ENCODE assay signal across 31 cellular contexts in the genomic region with DNA sequence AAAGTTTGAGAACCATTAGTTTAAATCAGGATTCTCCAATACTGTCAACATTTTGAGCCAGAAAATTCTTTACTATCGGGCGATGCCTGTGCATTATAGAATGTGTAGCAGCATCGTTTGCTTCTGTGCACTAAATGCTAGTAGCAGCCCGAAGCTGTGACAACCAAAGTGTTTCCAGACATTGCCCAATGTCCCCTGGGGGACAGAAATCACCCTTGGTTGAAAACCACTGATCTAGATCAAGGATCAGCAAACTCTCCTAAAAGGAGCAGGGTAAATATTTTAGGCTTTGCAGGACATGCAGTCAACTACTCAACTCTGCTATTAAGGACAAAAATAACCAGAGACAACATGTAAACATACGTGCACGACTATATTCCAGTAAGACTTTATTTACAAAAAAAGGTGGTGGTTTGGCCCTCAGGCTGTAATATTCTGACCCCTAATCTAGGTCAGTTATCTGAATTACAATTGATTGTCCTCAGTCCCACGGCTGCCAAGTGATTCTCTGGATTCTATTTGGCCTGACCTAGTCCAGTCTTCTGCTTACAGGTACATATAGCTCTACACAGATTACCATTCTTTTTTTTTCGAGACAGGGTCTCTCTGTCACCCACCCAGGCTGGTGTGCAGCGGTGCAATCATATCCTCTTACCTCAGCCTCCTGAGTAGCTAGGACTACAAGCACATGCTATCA. TPM values are rescaled to one million over a fixed set of nuclear protein-coding genes. Genes with fewer than 3 reads are reported as not detected.
"Had no signal": no experiment of that assay in that cellular context is flagged by ENCODE, and none has a peak within 500 bp of the region (broad histone marks: within the 10 kb centered on the region; RNA-seq: fewer than 3 reads in every experiment).

No MANE protein-coding gene starts in this region.

- H3K9me3 ChIP-seq: MG63, Peyer's patch had no signal

- H3K4me2 ChIP-seq: KMS-11 had no signal

- DNase-seq: activated CD4-positive, alpha-beta memory T cell treated with anti-CD3 and anti-CD28 coated beads, Interleukin-2, amount 10 ng/mL, durations not matched to agents 7 days and 5 days; activated CD4-positive, alpha-beta T cell treated with anti-CD3 and anti-CD28 coated beads for 36 hours; activated CD8-positive, alpha-beta memory T cell treated with anti-CD3 and anti-CD28 coated beads for 24 hours; activated CD8-positive, alpha-beta memory T cell treated with anti-CD3 and anti-CD28 coated beads, Interleukin-2, amount 10 ng/mL, durations not matched to agents 7 days and 5 days; activated CD8-positive, alpha-beta memory T cell treated with anti-CD3 and anti-CD28 coated beads, Interleukin-2, amount 50 U/mL, for 48 hours; activated effector memory CD4-positive, alpha-beta T cell treated with Interleukin-2 at 50 U/mL for 16 hours; activated naive CD4-positive, alpha-beta T cell treated with anti-CD3 and anti-CD28 coated beads, Interleukin-2, amount 10 ng/mL, durations not matched to agents 7 days and 5 days; activated naive CD8-positive, alpha-beta T cell treated with anti-CD3 and anti-CD28 coated beads, Interleukin-2, amount 50 U/mL, for 24 hours; activated T-cell treated with anti-CD3 and anti-CD28 coated beads, Interleukin-2, amount 50 U/mL, for 48 hours; anterior cingulate cortex; caudate nucleus; cerebellar nuclear complex; MG63; NCI-H1105; NCI-H1417 treated with DMSO at 0.1 percent for 48 hours; NCI-H1930; NCI-H2081 treated with DMSO at 0.1 percent for 48 hours; NCI-H345; NCI-H524 treated with DMSO at 0.1 percent for 48 hours; PC-3; Peyer's patch; RPMI8226; SHP77 treated with DMSO at 0.1 percent for 48 hours; T-cell; T-helper 17 cell had no signal

- H3K36me3 ChIP-seq: Peyer's patch had no signal

- ATAC-seq: activated CD4-positive, alpha-beta T cell treated with anti-CD3 and anti-CD28 coated beads for 36 hours; activated CD4-positive, CD25-positive, alpha-beta regulatory T cell treated with anti-CD3 and anti-CD28 coated beads, Interleukin-2, amount 50 U/mL, for 24 hours; activated CD8-positive, alpha-beta memory T cell treated with anti-CD3 and anti-CD28 coated beads, Interleukin-2, amount 10 ng/mL, durations not matched to agents 7 days and 5 days; activated naive CD8-positive, alpha-beta T cell treated with anti-CD3 and anti-CD28 coated beads, Interleukin-2, amount 50 U/mL, for 24 hours; PC-3; SK-N-SH treated with all-trans-retinoic acid at 6 μM for 48 hours; T-cell; T-helper 17 cell; WTC11 had no signal

- H3K9ac ChIP-seq: KMS-11 had no signal

- FAIRE-seq: bronchial epithelial cell, TTC549 had no signal

- H3K27me3 ChIP-seq: MG63, Peyer's patch had no signal

- H3K27ac ChIP-seq: KMS-11, Peyer's patch had no signal

- H3K4me3 ChIP-seq: MG63, Peyer's patch had no signal

RNA-seq across cellular contexts. Expression of a gene that starts 20.6 kb away (rescaled TPM):
- total RNA-seq: WTC11 had no signal
